In the genomic region with DNA sequence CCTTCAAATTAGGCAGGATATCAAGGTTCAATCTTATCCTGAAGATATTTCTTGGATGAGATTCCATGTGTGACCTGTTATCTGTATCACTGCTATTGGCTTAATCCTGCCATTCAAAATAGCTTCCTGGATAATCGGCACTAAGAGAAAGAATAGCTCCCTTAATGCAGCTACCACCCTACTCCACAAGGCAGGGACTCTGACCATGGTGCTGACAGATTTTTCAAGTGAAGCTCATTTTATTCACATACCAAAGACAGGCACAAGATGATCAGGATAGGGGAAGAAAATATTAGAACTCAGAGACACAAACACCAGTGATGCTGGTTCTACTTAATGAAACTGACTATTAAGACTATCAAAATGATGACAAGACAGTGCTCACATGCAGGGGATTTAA, we compare ENCODE assay signal across 20 cellular contexts.
DNase-seq lines count a peak whose midpoint lies in the region; ATAC-seq and TF ChIP-seq lines count a peak whose summit lies in the region.
"Had no signal": no experiment of that assay in that cellular context is flagged by ENCODE, and none has a peak within 500 bp of the region (broad histone marks: within the 10 kb centered on the region; RNA-seq: fewer than 3 reads in every experiment).

No MANE protein-coding gene starts in this region.

- no peaks in the 10 kb centered on the region for H3K4me1 ChIP-seq in cardiac muscle cell (ENCODE audit: low read depth)
- H3K4me1 ChIP-seq: gastroesophageal sphincter, psoas muscle had no signal

- no peak overlapping the region for H3K27ac ChIP-seq in cardiac muscle cell
- H3K27ac ChIP-seq: gastroesophageal sphincter, psoas muscle had no signal

- in situ Hi-C loops in astrocyte of the cerebellum (cut with HindIII; ENCODE audit: low sequenced_read_pairs) = no loop called here

- peaks cover 26% of the 10 kb centered on the region for H3K36me3 ChIP-seq in cardiac muscle cell

- intact Hi-C loops in cardiac septum (cut with DNase I) = no loop called here

- no peak for ATAC-seq in HG03521 (IDR thresholded peaks at IDR 0.05; ENCODE audit: unreplicated experiment)
- ATAC-seq: gastroesophageal sphincter; natural killer cell; psoas muscle; stimulated activated naive CD8-positive, alpha-beta T cell treated with anti-CD3 and anti-CD28 coated beads, Interleukin-15, amount 100 ng/mL, for 72 hours had no signal

- H3K27me3 ChIP-seq in cardiac muscle cell = no peaks in the 10 kb centered on the region
- H3K27me3 ChIP-seq: gastroesophageal sphincter had no signal

- H3K4me3 ChIP-seq in cardiac muscle cell (no peak overlapping the region), astrocyte of the cerebellum (ENCODE audit: low read depth, low read length) (no peak overlapping the region), fibroblast of the aortic adventitia (ENCODE audit: low read depth, low read length) (no peak overlapping the region)
- H3K4me3 ChIP-seq: gastroesophageal sphincter, lung, psoas muscle had no signal

- DNase-seq in cardiac muscle cell (ENCODE audit: low read depth in 1 of 2, low spot score in 1 of 2) (peak; percentile 58 to 66), cardiac septum (ENCODE audit: low spot score) (no peak), astrocyte of the cerebellum (ENCODE audit: low read depth) (peak; percentile 13), fibroblast of the aortic adventitia (ENCODE audit: low read depth) (peak; percentile 26), stromal cell of bone marrow (ENCODE audit: low read depth) (peak; percentile 6), middle frontal gyrus (ENCODE audit: extremely low spot score, low spot score) (no peak)
- DNase-seq in stimulated activated CD4-positive, alpha-beta T cell treated with anti-CD3 and anti-CD28 coated beads, Interleukin-15, amount 100 ng/mL, for 24 hours = no peak
- DNase-seq: activated gamma-delta T cell; CD4-positive, alpha-beta memory T cell; DMS79; effector memory CD4-positive, alpha-beta T cell; natural killer cell; NCI-H1436; NK-92 treated with Interleukin-12 subunit alpha and Interleukin-12 subunit beta, amount 100 ng/mL, for 24 hours; psoas muscle; stimulated activated naive CD8-positive, alpha-beta T cell treated with anti-CD3 and anti-CD28 coated beads, Interleukin-15, amount 100 ng/mL, for 72 hours; T-helper 2 cell had no signal

- TF ChIP-seq CTCF in cardiac muscle cell (IDR thresholded peaks at IDR 0.05; ENCODE audit: low read depth, low read length) = no peak
- no peak for TF ChIP-seq CTCF in astrocyte of the cerebellum (IDR thresholded peaks at IDR 0.05; ENCODE audit: low read depth, low read length, missing control alignments)
- TF ChIP-seq CTCF in fibroblast of the aortic adventitia (IDR thresholded peaks at IDR 0.05; ENCODE audit: insufficient read depth, low read length) = no peak

- no peaks in the 10 kb centered on the region for H3K9me3 ChIP-seq in cardiac muscle cell (ENCODE audit: low read depth)
- H3K9me3 ChIP-seq: gastroesophageal sphincter, psoas muscle had no signal

Comparison
In these comparisons a context has a peak if more than half of its experiments do, and no peak if none do; other contexts are left out.
1. DNase-seq: peak in cardiac muscle cell (2 of 2), astrocyte of the cerebellum (single experiment), fibroblast of the aortic adventitia (single experiment) and stromal cell of bone marrow (single experiment); none in cardiac septum (single experiment), stimulated activated CD4-positive, alpha-beta T cell treated with anti-CD3 and anti-CD28 coated beads, Interleukin-15, amount 100 ng/mL, for 24 hours (single experiment) and middle frontal gyrus (single experiment).